8 cellular contexts compared by ENCODE assay signal in genomic region chr12:49055978-49056754, GRCh38. TPM values are rescaled to one million over a fixed set of nuclear protein-coding genes. Genes with fewer than 3 reads are reported as not detected.
DNase-seq lines count a peak whose midpoint lies in the region; TF ChIP-seq lines count a peak whose summit lies in the region.

No MANE protein-coding gene starts in this region.

- POLR2A ChIA-PET in HEK293 (lab: Yijun Ruan, JAX): interaction anchor here (0.8 to 1.6 kb wide), 4 partner anchors 14 to 75 kb away, joined by 3 to 7 read pairs (median 4); partner anchors contain the start of genes RHEBL1 and TUBA1B

- H3K36me3 ChIP-seq in HEK293 (ENCODE audit: control insufficient read depth in 2 of 2, insufficient read depth in 1 of 2, low read length in 2 of 2): peaks cover 23 to 48% of the 10 kb centered on the region in 2 experiments
- peaks cover 40 to 41% (median 41%) of the 10 kb centered on the region in 4 donors for H3K36me3 ChIP-seq in stomach

- CTCF ChIA-PET in HEK293 (lab: Yijun Ruan, JAX): interaction anchor here (0.6 to 2.4 kb wide), 8 partner anchors 10 to 207 kb away, joined by 3 to 18 read pairs (median 5); no protein-coding TSS in a partner anchor

- DNase-seq in NCI-H2227 (lab: John Stamatoyannopoulos, UW; ENCODE audit: unreplicated experiment) (peak; percentile 33), NCI-H2227 treated with DMSO at 0.1 percent for 48 hours (lab: John Stamatoyannopoulos, UW) (no peak), NCI-H226 (peak; percentile 62), endothelial cell (ENCODE audit: low spot score) (peak; percentile 59), mesothelial cell of epicardium (ENCODE audit: low spot score in 2 of 2, unreplicated experiment in 2 of 2) (no peak), stomach (peak; percentile 56)
- peak; percentile 37 for DNase-seq in activated CD4-positive, alpha-beta T cell treated with anti-CD3 and anti-CD28 coated beads, Interleukin-2, amount 50 U/mL, for 4 hours

- no peak for TF ChIP-seq EP300 in stomach (IDR thresholded peaks at IDR 0.05)

- peaks cover 50% of the 10 kb centered on the region for H3K4me1 Mint-ChIP-seq in endothelial cell (ENCODE audit: unreplicated experiment)
- peaks cover 41% of the 10 kb centered on the region for H3K4me1 Mint-ChIP-seq in mesothelial cell of epicardium

- intact Hi-C loops in stomach (cut with DNase I; ENCODE audit: low total_unique reads): no loop called here

- H3K4me3 ChIP-seq in HEK293 (ENCODE audit: low read depth, low read length) (no peak overlapping the region), stomach (peak overlapping the region in 3 of 4 donors; percentile 9 to 97 (median 80))

- TF ChIP-seq POLR2A in stomach (IDR thresholded peaks at IDR 0.05): no peak

- H3K4me3 Mint-ChIP-seq in endothelial cell (ENCODE audit: unreplicated experiment): peak overlapping the region; percentile 98
- peak overlapping the region; percentile 96 for H3K4me3 Mint-ChIP-seq in mesothelial cell of epicardium

- TF ChIP-seq CTCF in HEK293 (tag by site-specific recombination; IDR thresholded peaks at IDR 0.05) (no peak), endothelial cell (IDR thresholded peaks at IDR 0.05; ENCODE audit: unreplicated experiment) (no peak), mesothelial cell of epicardium (IDR thresholded peaks at IDR 0.05; ENCODE audit: unreplicated experiment) (no peak), stomach (IDR thresholded peaks at IDR 0.05) (no peak)

- H3K36me3 Mint-ChIP-seq in endothelial cell (ENCODE audit: low read depth, unreplicated experiment) (peaks cover 60% of the 10 kb centered on the region), mesothelial cell of epicardium (peaks cover 21% of the 10 kb centered on the region)

- H3K9me3 Mint-ChIP-seq in endothelial cell (ENCODE audit: unreplicated experiment): no peaks in the 10 kb centered on the region
- H3K9me3 Mint-ChIP-seq in mesothelial cell of epicardium: no peaks in the 10 kb centered on the region

- H3K27me3 Mint-ChIP-seq in endothelial cell (ENCODE audit: unreplicated experiment) (peaks cover 27% of the 10 kb centered on the region), mesothelial cell of epicardium (ENCODE audit: low read depth) (no peaks in the 10 kb centered on the region)

- H3K27ac ChIP-seq in HEK293 (ENCODE audit: extremely low read depth, low read depth, low read length): no peak overlapping the region
- H3K27ac ChIP-seq in stomach: peak overlapping the region in 4 of 5 donors; percentile 33 to 98 (median 95)

- WGBS in stomach, 5 donors: 32 to 43% (median 36%) methylated on average over 7 of the region's 7 CpGs

- H3K4me1 ChIP-seq in HEK293 (ENCODE audit: control insufficient read depth, insufficient read depth, low read length) (peaks cover 11% of the 10 kb centered on the region), stomach (peaks cover 42 to 58% (median 54%) of the 10 kb centered on the region in 4 donors)

- no peaks in the 10 kb centered on the region for H3K27me3 ChIP-seq in stomach

- H3K27ac Mint-ChIP-seq in endothelial cell (ENCODE audit: unreplicated experiment): peak overlapping the region; percentile 97
- H3K27ac Mint-ChIP-seq in mesothelial cell of epicardium: peak overlapping the region; percentile 81

- H3K9me3 ChIP-seq in HEK293 (ENCODE audit: control insufficient read depth, insufficient read depth, low read depth, low read length) (no peaks in the 10 kb centered on the region), stomach (no peaks in the 10 kb centered on the region)

TF ChIP-seq in HEK293, 187 proteins besides CTCF, POLR2A, EP300 and RAD21:
- TF ChIP-seq ZFHX2 (tag by site-specific recombination; conservative IDR thresholded peaks at IDR 0.05) (no peak), ZNF341 (tag by site-specific recombination; IDR thresholded peaks at IDR 0.05; ENCODE audit: low read depth) (peak; percentile 67), ZNF335 (tag by site-specific recombination; conservative IDR thresholded peaks at IDR 0.05) (peak; percentile 25; the same call in 1 of the 2 replicates), ZNF202 (tag by site-specific recombination; IDR thresholded peaks at IDR 0.05; ENCODE audit: borderline replicate concordance) (no peak), ZBTB48 (tag by site-specific recombination; IDR thresholded peaks at IDR 0.05) (peak; percentile 58; the same call in 1 of the 2 replicates), ZBTB17 (tag by site-specific recombination; IDR thresholded peaks at IDR 0.05) (peak; percentile 76), TRIM28 (IDR thresholded peaks at IDR 0.05; ENCODE audit: borderline replicate concordance, low read length) (peak; percentile 43; the same call in 1 of the 2 replicates), ZBTB20 (tag by site-specific recombination; IDR thresholded peaks at IDR 0.05) (0 out of 2 replicates have a peak, but pooled peaks have one; percentile 25), ZNF600 (tag by site-specific recombination; IDR thresholded peaks at IDR 0.05) (peak; percentile 96), ZNF768 (tag by site-specific recombination; IDR thresholded peaks at IDR 0.05) (peak; percentile 60; the same call in 1 of the 2 replicates), ZNF426 (tag by site-specific recombination; IDR thresholded peaks at IDR 0.05) (no peak), ZNF2 (tag by site-specific recombination; IDR thresholded peaks at IDR 0.05) (no peak), ZNF239 (tag by site-specific recombination; IDR thresholded peaks at IDR 0.05) (no peak), ZNF596 (tag by site-specific recombination; IDR thresholded peaks at IDR 0.05) (no peak), PRDM1 (tag by site-specific recombination; IDR thresholded peaks at IDR 0.05) (peak; percentile 98), ZNF76 (tag by site-specific recombination; IDR thresholded peaks at IDR 0.05; ENCODE audit: borderline replicate concordance, low read depth) (peak; percentile 89), KLF16 (tag by site-specific recombination; IDR thresholded peaks at IDR 0.05) (no peak), ZNF394 (tag by site-specific recombination; IDR thresholded peaks at IDR 0.05; ENCODE audit: borderline replicate concordance) (peak; percentile 91), SP2 (tag by site-specific recombination; IDR thresholded peaks at IDR 0.05) (peak; percentile 47)
- TF ChIP-seq, protein P1, sequence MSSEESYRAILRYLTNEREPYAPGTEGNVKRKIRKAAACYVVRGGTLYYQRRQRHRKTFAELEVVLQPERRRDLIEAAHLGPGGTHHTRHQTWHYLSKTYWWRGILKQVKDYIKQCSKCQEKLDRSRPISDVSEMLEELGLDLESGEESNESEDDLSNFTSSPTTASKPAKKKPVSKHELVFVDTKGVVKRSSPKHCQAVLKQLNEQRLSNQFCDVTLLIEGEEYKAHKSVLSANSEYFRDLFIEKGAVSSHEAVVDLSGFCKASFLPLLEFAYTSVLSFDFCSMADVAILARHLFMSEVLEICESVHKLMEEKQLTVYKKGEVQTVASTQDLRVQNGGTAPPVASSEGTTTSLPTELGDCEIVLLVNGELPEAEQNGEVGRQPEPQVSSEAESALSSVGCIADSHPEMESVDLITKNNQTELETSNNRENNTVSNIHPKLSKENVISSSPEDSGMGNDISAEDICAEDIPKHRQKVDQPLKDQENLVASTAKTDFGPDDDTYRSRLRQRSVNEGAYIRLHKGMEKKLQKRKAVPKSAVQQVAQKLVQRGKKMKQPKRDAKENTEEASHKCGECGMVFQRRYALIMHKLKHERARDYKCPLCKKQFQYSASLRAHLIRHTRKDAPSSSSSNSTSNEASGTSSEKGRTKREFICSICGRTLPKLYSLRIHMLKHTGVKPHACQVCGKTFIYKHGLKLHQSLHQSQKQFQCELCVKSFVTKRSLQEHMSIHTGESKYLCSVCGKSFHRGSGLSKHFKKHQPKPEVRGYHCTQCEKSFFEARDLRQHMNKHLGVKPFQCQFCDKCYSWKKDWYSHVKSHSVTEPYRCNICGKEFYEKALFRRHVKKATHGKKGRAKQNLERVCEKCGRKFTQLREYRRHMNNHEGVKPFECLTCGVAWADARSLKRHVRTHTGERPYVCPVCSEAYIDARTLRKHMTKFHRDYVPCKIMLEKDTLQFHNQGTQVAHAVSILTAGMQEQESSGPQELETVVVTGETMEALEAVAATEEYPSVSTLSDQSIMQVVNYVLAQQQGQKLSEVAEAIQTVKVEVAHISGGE (tag by site-specific recombination; conservative IDR thresholded peaks at IDR 0.05; ENCODE audit: low read depth): peak; percentile 94
- TF ChIP-seq, protein P2, sequence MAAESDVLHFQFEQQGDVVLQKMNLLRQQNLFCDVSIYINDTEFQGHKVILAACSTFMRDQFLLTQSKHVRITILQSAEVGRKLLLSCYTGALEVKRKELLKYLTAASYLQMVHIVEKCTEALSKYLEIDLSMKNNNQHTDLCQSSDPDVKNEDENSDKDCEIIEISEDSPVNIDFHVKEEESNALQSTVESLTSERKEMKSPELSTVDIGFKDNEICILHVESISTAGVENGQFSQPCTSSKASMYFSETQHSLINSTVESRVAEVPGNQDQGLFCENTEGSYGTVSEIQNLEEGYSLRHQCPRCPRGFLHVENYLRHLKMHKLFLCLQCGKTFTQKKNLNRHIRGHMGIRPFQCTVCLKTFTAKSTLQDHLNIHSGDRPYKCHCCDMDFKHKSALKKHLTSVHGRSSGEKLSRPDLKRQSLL (tag by site-specific recombination; IDR thresholded peaks at IDR 0.05): peak; percentile 79

RNA-seq across cellular contexts. Expression of gene KMT2D, which starts 4.4 kb away (rescaled TPM):
- 135 TPM for total RNA-seq in endothelial cell (ENCODE audit: unreplicated experiment)
- total RNA-seq in mesothelial cell of epicardium: 125 to 137 TPM (median 136 TPM) in 3 replicates
- 100 to 1,000 TPM in 3 of 5 donors, 10 to 100 TPM in 2; 65.4 to 220 (median 110) TPM for total RNA-seq in stomach
- polyA plus RNA-seq in stomach: 10 to 100 TPM in 1 of 3 donors, 1 to 10 TPM in 2; 3.2 to 17.2 (median 7.4) TPM

RNA-seq across cellular contexts. Expression of gene RHEBL1, which starts 13.6 kb away (rescaled TPM):
- total RNA-seq in endothelial cell (ENCODE audit: unreplicated experiment) (3.2 TPM), mesothelial cell of epicardium (0.43 to 0.60 TPM (median 0.53 TPM) in 3 replicates), stomach (not detected)
- polyA plus RNA-seq in stomach: 1 to 10 TPM in 1 of 3 donors, under 1 TPM in 1, not detected in 1; 0.75 to 1.0 TPM

RNA-seq across cellular contexts. Expression of gene PRKAG1, which starts 37.6 kb away (rescaled TPM):
- 24.0 TPM for total RNA-seq in endothelial cell (ENCODE audit: unreplicated experiment)
- total RNA-seq in mesothelial cell of epicardium: 58.7 to 61.8 TPM (median 59.4 TPM) in 3 replicates
- 10 to 100 TPM in 4 of 5 donors, 1 to 10 TPM in 1; 5.8 to 68.7 (median 36.9) TPM for total RNA-seq in stomach
- polyA plus RNA-seq in stomach: 10 to 100 TPM; 42.6 to 61.7 (median 48.7) TPM

RNA-seq across cellular contexts. Expression of gene DHH, which starts 38.4 kb away (rescaled TPM):
- total RNA-seq in endothelial cell (ENCODE audit: unreplicated experiment) (0.46 TPM), mesothelial cell of epicardium (0.38 to 0.63 TPM (median 0.49 TPM) in 3 replicates), stomach (1 to 10 TPM in 1 of 5 donors, under 1 TPM in 2, not detected in 2; 0.29 to 1.1 (median 0.58) TPM)
- polyA plus RNA-seq in stomach: under 1 TPM; 0.10 to 0.15 (median 0.12) TPM

RNA-seq across cellular contexts. Expression of gene LMBR1L, which starts 54.5 kb away (rescaled TPM):
- total RNA-seq in endothelial cell (ENCODE audit: unreplicated experiment) (175 TPM), mesothelial cell of epicardium (142 to 160 TPM (median 149 TPM) in 3 replicates), stomach (10 to 100 TPM; 11.2 to 61.4 (median 54.9) TPM)
- 10 to 100 TPM in 1 of 3 donors, 1 to 10 TPM in 2; 6.8 to 40.4 (median 7.8) TPM for polyA plus RNA-seq in stomach

Comparison
In these comparisons a context has a peak if more than half of its experiments do, and no peak if none do; other contexts are left out.
1. DNase-seq: peak in NCI-H2227 (single experiment), NCI-H226 (single experiment), activated CD4-positive, alpha-beta T cell treated with anti-CD3 and anti-CD28 coated beads, Interleukin-2, amount 50 U/mL, for 4 hours (2 of 2), endothelial cell (single experiment) and stomach (single experiment); none in NCI-H2227 treated with DMSO at 0.1 percent for 48 hours (single experiment) and mesothelial cell of epicardium (0 of 2).